28 cellular contexts compared by ENCODE assay signal in genomic region chr2:235041918-235042575, GRCh38.
"Had no signal": no experiment of that assay in that cellular context is flagged by ENCODE, and none has a peak within 500 bp of the region (broad histone marks: within the 10 kb centered on the region; RNA-seq: fewer than 3 reads in every experiment).

No MANE protein-coding gene starts in this region.

- H3K4me1 ChIP-seq: testis, tibial artery had no signal

- H3K4me1 Mint-ChIP-seq: nephron progenitor cell had no signal

- H3K36me3 ChIP-seq: neutrophil had no signal

- H3K4me3 ChIP-seq: coronary artery, esophagus squamous epithelium, mucosa of descending colon, pancreas, smooth muscle cell, stomach, testis, tibial artery had no signal

- H3K27me3 Mint-ChIP-seq: naive B cell, progenitor cell of endocrine pancreas, type B pancreatic cell had no signal

- H3K27ac Mint-ChIP-seq: effector memory CD8-positive, alpha-beta T cell; mesothelial cell of epicardium; nephron progenitor cell; progenitor cell of endocrine pancreas; stimulated activated effector memory CD8-positive, alpha-beta T cell treated with anti-CD3 and anti-CD28 coated beads, Interleukin-12 subunit alpha, Interleukin-12 subunit beta, amount 100 ng/mL, for 72 hours; type B pancreatic cell had no signal

- ATAC-seq: effector memory CD8-positive, alpha-beta T cell; left lobe of liver; mucosa of descending colon; pancreas; sciatic nerve; stimulated activated effector memory CD8-positive, alpha-beta T cell treated with anti-CD3 and anti-CD28 coated beads, Interleukin-12 subunit alpha, Interleukin-12 subunit beta, amount 100 ng/mL, for 72 hours had no signal

- FAIRE-seq: endometrium, keratinocyte, pancreas, urothelium cell line had no signal

- DNase-seq: effector memory CD8-positive, alpha-beta T cell; erythroblast; esophagus squamous epithelium; foreskin melanocyte; glutamatergic neuron; mesenchymal stem cell; naive B cell; nephron progenitor cell; stimulated activated CD4-positive, alpha-beta T cell treated with anti-CD3 and anti-CD28 coated beads, Interleukin-2, amount 100 ng/mL, for 24 hours; stimulated activated CD4-positive, alpha-beta T cell treated with anti-CD3 and anti-CD28 coated beads, Interleukin-4, amount 100 ng/mL, for 24 hours; stimulated activated naive CD4-positive, alpha-beta T cell treated with Interleukin-2 at 50 U/mL for 16 hours; stomach; testis had no signal

- H3K27me3 ChIP-seq: esophagus squamous epithelium, neutrophil, pancreas, stomach, testis, tibial artery had no signal

- H3K36me3 Mint-ChIP-seq: naive B cell; stimulated activated effector memory CD8-positive, alpha-beta T cell treated with anti-CD3 and anti-CD28 coated beads, Interleukin-12 subunit alpha, Interleukin-12 subunit beta, amount 100 ng/mL, for 72 hours had no signal

- H3K9me3 ChIP-seq: esophagus squamous epithelium, mucosa of descending colon, neutrophil, pancreas, stomach, testis, tibial artery had no signal

- H3K4me3 Mint-ChIP-seq: effector memory CD8-positive, alpha-beta T cell; mesothelial cell of epicardium; nephron progenitor cell; stimulated activated effector memory CD8-positive, alpha-beta T cell treated with anti-CD3 and anti-CD28 coated beads, Interleukin-12 subunit alpha, Interleukin-12 subunit beta, amount 100 ng/mL, for 72 hours; type B pancreatic cell had no signal

- H3K9me3 Mint-ChIP-seq: effector memory CD8-positive, alpha-beta T cell; mesothelial cell of epicardium; stimulated activated effector memory CD8-positive, alpha-beta T cell treated with anti-CD3 and anti-CD28 coated beads, Interleukin-12 subunit alpha, Interleukin-12 subunit beta, amount 100 ng/mL, for 72 hours; type B pancreatic cell had no signal

- H3K27ac ChIP-seq: coronary artery, esophagus squamous epithelium, neutrophil, pancreas, stomach, testis, tibial artery had no signal

- H3K4me2 ChIP-seq: smooth muscle cell had no signal
